Comparison of ENCODE assay signal across 8 cellular contexts in genomic region chr10:71647526-71648354, GRCh38.
A peak's percentile ranks its signal among the peaks of the same experiment; 100 is the strongest.
DNase-seq lines count a peak whose midpoint lies in the region; ATAC-seq and TF ChIP-seq lines count a peak whose summit lies in the region.

No MANE protein-coding gene starts in this region.

- no peaks in the 10 kb centered on the region for H3F3A ChIP-seq in OCI-LY1 (ENCODE audit: insufficient read depth, low read length)

- no peak overlapping the region for H3K4me2 ChIP-seq in OCI-LY1 (ENCODE audit: low read length)

- H3K27ac ChIP-seq in OCI-LY1 (ENCODE audit: low read depth, low read length, poor library complexity, severe bottlenecking): peak overlapping the region; percentile 94
- no peak overlapping the region for H3K27ac ChIP-seq in thyroid gland
- H3K27ac ChIP-seq in testis: no peak overlapping the region

- 61 to 70% methylated on average over 15 of the region's 15 CpGs for WGBS in thyroid gland, 2 donors
- WGBS in testis, 2 donors: 66 to 81% methylated on average over 14 to 15 of the region's 15 CpGs

- H2AFZ ChIP-seq in OCI-LY1 (ENCODE audit: low read length): no peak overlapping the region

- peak; percentile 70 for TF ChIP-seq CTCF in OCI-LY1 (IDR thresholded peaks at IDR 0.05; ENCODE audit: low read length)
- peak; percentile 35 for TF ChIP-seq CTCF in fibroblast of pulmonary artery (IDR thresholded peaks at IDR 0.05; ENCODE audit: low read length, missing control alignments)
- TF ChIP-seq CTCF in thyroid gland (IDR thresholded peaks at IDR 0.05): peak in 4 of 6 experiments; percentile 9 to 31 (median 20)
- peak in 1 of 3 experiments; percentile 13 for TF ChIP-seq CTCF in testis (IDR thresholded peaks at IDR 0.05)

- H3K9me3 ChIP-seq in OCI-LY1 (ENCODE audit: low read length): no peaks in the 10 kb centered on the region
- H3K9me3 ChIP-seq in thyroid gland: no peaks in the 10 kb centered on the region
- H3K9me3 ChIP-seq in testis: no peaks in the 10 kb centered on the region

- H3K27me3 ChIP-seq in OCI-LY1 (ENCODE audit: insufficient read depth, low read length) (no peaks in the 10 kb centered on the region), thyroid gland (no peaks in the 10 kb centered on the region), testis (no peaks in the 10 kb centered on the region)

- H3K36me3 ChIP-seq in OCI-LY1 (ENCODE audit: insufficient read depth, low read length) (no peaks in the 10 kb centered on the region), thyroid gland (no peaks in the 10 kb centered on the region), testis (ENCODE audit: low read depth, missing control alignments) (no peaks in the 10 kb centered on the region)

- no peaks in the 10 kb centered on the region for H4K20me1 ChIP-seq in OCI-LY1 (ENCODE audit: insufficient read depth, low read length)

- no peaks in the 10 kb centered on the region for H3K9me2 ChIP-seq in OCI-LY1 (ENCODE audit: low read depth, low read length)

- no peak for ATAC-seq in HG03025 (IDR thresholded peaks at IDR 0.05; ENCODE audit: low FRiP score, unreplicated experiment)

- intact Hi-C loops in thyroid gland (cut with DNase I): no loop called here
- intact Hi-C loops in testis (cut with DNase I; ENCODE audit: low total_unique reads): no loop called here

- H3K9ac ChIP-seq in OCI-LY1 (ENCODE audit: low read length): no peak overlapping the region; the same call in 1 of the 2 replicates

- H3K79me2 ChIP-seq in OCI-LY1 (ENCODE audit: insufficient read depth, low read length): no peaks in the 10 kb centered on the region

- H3K4me3 ChIP-seq in OCI-LY1 (ENCODE audit: low read depth, low read length, poor library complexity, severe bottlenecking) (no peak overlapping the region), fibroblast of pulmonary artery (replicated peaks; ENCODE audit: low read depth, low read length) (no peak overlapping the region), thyroid gland (replicated peaks in 1 of 3) (no peak overlapping the region), testis (no peak overlapping the region)

- TF ChIP-seq POLR2A in thyroid gland (IDR thresholded peaks at IDR 0.05) (no peak), testis (IDR thresholded peaks at IDR 0.05) (no peak)

- H3K4me1 ChIP-seq in OCI-LY1 (ENCODE audit: insufficient read depth, low read length, severe bottlenecking): peaks cover 33% of the 10 kb centered on the region
- peaks cover 0 to 6% of the 10 kb centered on the region in 2 donors for H3K4me1 ChIP-seq in thyroid gland
- H3K4me1 ChIP-seq in testis: no peaks in the 10 kb centered on the region

- peak; percentile 48 for DNase-seq in NCI-H82 (lab: John Stamatoyannopoulos, UW)
- no peak for DNase-seq in NCI-H82 treated with DMSO at 0.1 percent for 48 hours (lab: John Stamatoyannopoulos, UW; ENCODE audit: unreplicated experiment)
- no peak for DNase-seq in fibroblast of pulmonary artery (ENCODE audit: low read depth)
- DNase-seq in thyroid gland: no peak
- no peak for DNase-seq in SHP77 (lab: John Stamatoyannopoulos, UW)
- DNase-seq in testis: no peak
